1 cellular context compared by ENCODE assay signal in the genomic region with DNA sequence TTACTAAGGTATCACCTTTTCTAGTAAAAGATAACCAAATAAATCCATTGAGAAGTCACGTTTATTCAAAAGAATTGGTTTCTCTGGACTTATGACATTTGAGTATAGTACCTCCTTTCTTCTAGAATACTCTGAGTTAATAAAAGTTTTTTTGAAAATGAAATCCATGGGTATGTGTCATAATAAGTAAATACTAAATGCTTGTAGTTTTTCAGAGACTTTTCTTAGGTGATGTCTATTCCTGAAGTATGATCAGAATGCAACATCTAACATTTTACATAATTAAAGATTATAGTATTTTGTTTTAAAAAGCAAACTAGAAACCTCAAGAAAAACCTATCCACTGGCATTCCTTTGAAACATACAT.
TF ChIP-seq lines count a peak whose summit lies in the region.

No MANE protein-coding gene starts in this region.

TF ChIP-seq in HepG2, 621 proteins besides CTCF, POLR2A, EP300 and RAD21 (continued from another document):
- no peak for TF ChIP-seq ZNF142 (CRISPR knock-in tag; IDR thresholded peaks at IDR 0.05)
- TF ChIP-seq ZFYVE20 (CRISPR knock-in tag; IDR thresholded peaks at IDR 0.05; ENCODE audit: borderline replicate concordance, low read depth) = no peak
- no peak for TF ChIP-seq KAT2B (IDR thresholded peaks at IDR 0.05; ENCODE audit: borderline replicate concordance, low read depth, low read length)
- TF ChIP-seq, protein P1, sequence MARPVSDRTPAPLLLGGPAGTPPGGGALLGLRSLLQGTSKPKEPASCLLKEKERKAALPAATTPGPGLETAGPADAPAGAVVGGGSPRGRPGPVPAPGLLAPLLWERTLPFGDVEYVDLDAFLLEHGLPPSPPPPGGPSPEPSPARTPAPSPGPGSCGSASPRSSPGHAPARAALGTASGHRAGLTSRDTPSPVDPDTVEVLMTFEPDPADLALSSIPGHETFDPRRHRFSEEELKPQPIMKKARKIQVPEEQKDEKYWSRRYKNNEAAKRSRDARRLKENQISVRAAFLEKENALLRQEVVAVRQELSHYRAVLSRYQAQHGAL (CRISPR knock-in tag; IDR thresholded peaks at IDR 0.05; ENCODE audit: not compliant biosample characterization) = no peak
- TF ChIP-seq DRAP1 (CRISPR knock-in tag; IDR thresholded peaks at IDR 0.05) = no peak
- TF ChIP-seq ZBTB1 (CRISPR knock-in tag; IDR thresholded peaks at IDR 0.05; ENCODE audit: borderline replicate concordance) = no peak
- TF ChIP-seq ARNT2 (CRISPR knock-in tag; IDR thresholded peaks at IDR 0.05; ENCODE audit: low read depth) = no peak
- no peak for TF ChIP-seq ZNF816 (CRISPR knock-in tag; IDR thresholded peaks at IDR 0.05; ENCODE audit: borderline replicate concordance)
